In the genomic region with DNA sequence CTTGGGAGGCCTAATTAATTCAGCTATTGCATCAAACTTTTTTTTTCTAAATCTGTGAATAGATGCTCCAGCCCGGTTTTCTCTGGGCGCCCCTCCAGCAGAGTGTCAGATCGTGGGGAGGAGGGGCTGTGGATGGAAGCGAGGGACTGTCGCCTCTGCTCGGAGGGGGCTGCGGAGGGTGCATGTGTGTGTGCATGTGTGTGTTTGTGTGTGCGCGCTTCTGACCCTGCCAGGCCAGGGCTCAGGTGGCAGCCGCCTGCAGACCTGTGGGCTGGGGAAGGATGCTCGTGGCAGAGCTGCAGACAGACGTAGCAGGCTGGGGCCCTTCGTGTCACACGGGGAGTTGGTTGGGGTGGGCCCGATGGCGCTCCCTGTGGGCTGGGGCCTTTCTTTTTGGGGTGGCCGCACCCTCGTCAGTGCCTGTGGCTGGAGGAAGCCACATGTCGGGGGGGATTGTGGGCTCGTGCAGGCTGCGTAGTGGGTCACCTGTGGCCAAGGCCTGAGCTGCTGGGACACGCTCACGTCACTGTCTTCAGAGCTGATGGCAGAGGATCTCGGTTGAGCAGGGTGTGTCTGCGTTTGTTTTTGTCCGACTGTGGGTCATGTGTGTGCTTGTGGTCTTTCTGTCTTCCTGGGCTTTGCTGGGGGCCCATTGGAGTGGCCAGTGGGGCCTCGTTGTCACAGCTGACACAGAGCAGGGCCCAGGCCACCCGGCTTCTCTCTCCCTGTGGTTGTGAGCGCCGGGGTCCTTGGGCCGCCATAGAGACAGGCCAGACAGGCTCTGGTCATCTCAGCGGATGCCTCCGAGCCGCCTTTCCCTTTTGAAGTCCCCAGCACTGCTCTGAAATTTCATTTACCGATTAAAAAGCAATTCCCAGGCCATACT, we compare ENCODE assay signal across 8 cellular contexts. TPM values are rescaled to one million over a fixed set of nuclear protein-coding genes. Genes with fewer than 3 reads are reported as not detected.
A peak's percentile ranks its signal among the peaks of the same experiment; 100 is the strongest.
DNase-seq lines count a peak whose midpoint lies in the region; ATAC-seq and TF ChIP-seq lines count a peak whose summit lies in the region.

No MANE protein-coding gene starts in this region.

- POLR2A ChIA-PET in BJ (lab: Charles Lee) = interaction anchor here (0.6 kb wide), 1 partner anchor 59 kb away, joined by 3 read pairs; no protein-coding TSS in a partner anchor

- peaks cover 6% of the 10 kb centered on the region for H3K4me1 ChIP-seq in iPS-15b (ENCODE audit: control insufficient read depth, insufficient read depth, low read length)

- no peak for DNase-seq in BJ (ENCODE audit: low read depth)
- DNase-seq in NCI-H510A treated with DMSO at 0.1 percent for 48 hours (lab: John Stamatoyannopoulos, UW) = no peak

- no peaks in the 10 kb centered on the region for H3K9me3 ChIP-seq in iPS-15b (ENCODE audit: control insufficient read depth, insufficient read depth, low read length)

- CTCF ChIA-PET in BJ (lab: Yijun Ruan, JAX) = interaction anchor here (0.7 to 6.3 kb wide), 9 partner anchors 22 to 151 kb away, joined by 3 to 47 read pairs (median 4); a partner anchor contains a TSS

- H3K27ac ChIP-seq in angular gyrus (ENCODE audit: low read depth, low read length) (peak overlapping the region; percentile 84), skin epidermis (peak overlapping the region in 20 of 21 experiments; percentile 66 to 90 (median 81))

- no peak for TF ChIP-seq CTCF in BJ (IDR thresholded peaks at IDR 0.05; ENCODE audit: insufficient read depth, low read depth, low read length)

- peaks cover 6% of the 10 kb centered on the region for H3K36me3 ChIP-seq in BJ (ENCODE audit: control insufficient read depth, insufficient read depth, low read length)
- H3K36me3 ChIP-seq in iPS-15b (ENCODE audit: control insufficient read depth, insufficient read depth, low read length) = peaks cover 4% of the 10 kb centered on the region

- H3K9ac ChIP-seq in iPS-15b (ENCODE audit: low read depth, low read length) = peak overlapping the region; percentile 89

- H3K27me3 ChIP-seq in BJ (ENCODE audit: control insufficient read depth, insufficient read depth, low read length) (no peaks in the 10 kb centered on the region), iPS-15b (ENCODE audit: control insufficient read depth, insufficient read depth, low read length) (no peaks in the 10 kb centered on the region)

- ATAC-seq in esophagus mucosa (no peak), GM21717 (IDR thresholded peaks at IDR 0.05; ENCODE audit: unreplicated experiment) (no peak)

- H3K4me3 ChIP-seq in BJ (ENCODE audit: low read depth, low read length) = peak overlapping the region; percentile 80
- H3K4me3 ChIP-seq in iPS-15b (ENCODE audit: low read depth, low read length) = peak overlapping the region; percentile 91
- peak overlapping the region; percentile 55 to 75 (median 67) for H3K4me3 ChIP-seq in skin epidermis

TF ChIP-seq in PFSK-1, 5 proteins besides CTCF, POLR2A, EP300 and RAD21:
- TF ChIP-seq SIN3A (IDR thresholded peaks at IDR 0.05; ENCODE audit: borderline replicate concordance, insufficient read depth, low read length) = 0 out of 2 replicates have a peak, but pooled peaks have one; percentile 24
- no peak for TF ChIP-seq TAF1 (IDR thresholded peaks at IDR 0.05; ENCODE audit: borderline replicate concordance, insufficient read depth, low read length)

RNA-seq across cellular contexts. Expression of a gene that starts 2.9 kb away (rescaled TPM):
- 5.1 and 6.3 TPM in 2 replicates for polyA plus RNA-seq in BJ (2011; rRNA removed)
- polyA minus RNA-seq in BJ (2011; rRNA and poly(A)+ RNA removed) = 6.2 and 10.7 TPM in 2 replicates
- polyA plus RNA-seq in PFSK-1 (2012; ENCODE audit: insufficient read length, low read depth) = 29.4 TPM
- 21.6 TPM for total RNA-seq in esophagus mucosa

RNA-seq across cellular contexts. Expression of a gene that starts 36.5 kb away (rescaled TPM):
- polyA plus RNA-seq in BJ (2011; rRNA removed) = 11.9 and 18.7 TPM in 2 replicates
- 4.3 and 4.8 TPM in 2 replicates for polyA minus RNA-seq in BJ (2011; rRNA and poly(A)+ RNA removed)
- 99.2 TPM for polyA plus RNA-seq in PFSK-1 (2012; ENCODE audit: insufficient read length, low read depth)
- total RNA-seq in esophagus mucosa = 36.5 TPM
